Comparison of ENCODE assay signal across 9 cellular contexts in genomic region chr12:66043035-66043434, GRCh38.
"Had no signal": no experiment of that assay in that cellular context is flagged by ENCODE, and none has a peak within 500 bp of the region (broad histone marks: within the 10 kb centered on the region; RNA-seq: fewer than 3 reads in every experiment).

No MANE protein-coding gene starts in this region.

- H3K4me1 ChIP-seq: HAP-1 had no signal

- H3K4me3 Mint-ChIP-seq: HFFc6 had no signal

- H2AFZ ChIP-seq: GM23248 had no signal

- ATAC-seq: HCT116, K562 had no signal

- H3K27ac ChIP-seq: GM23248 had no signal

- DNase-seq: GM23248, GOT3, H7, HFFc6, IMR-90 had no signal

- H3K36me3 ChIP-seq: HAP-1 had no signal

- H3K9ac ChIP-seq: GM23248 had no signal

- H3K9me3 Mint-ChIP-seq: HFFc6 had no signal

- H3K27ac Mint-ChIP-seq: HFFc6 had no signal

- FAIRE-seq: HTR-8/SVneo, K562 had no signal

- H3K9me3 ChIP-seq: HAP-1 had no signal

- H3K4me3 ChIP-seq: GM23248, HAP-1, K562 had no signal
